Comparison of ENCODE assay signal across 20 cellular contexts in the genomic region with DNA sequence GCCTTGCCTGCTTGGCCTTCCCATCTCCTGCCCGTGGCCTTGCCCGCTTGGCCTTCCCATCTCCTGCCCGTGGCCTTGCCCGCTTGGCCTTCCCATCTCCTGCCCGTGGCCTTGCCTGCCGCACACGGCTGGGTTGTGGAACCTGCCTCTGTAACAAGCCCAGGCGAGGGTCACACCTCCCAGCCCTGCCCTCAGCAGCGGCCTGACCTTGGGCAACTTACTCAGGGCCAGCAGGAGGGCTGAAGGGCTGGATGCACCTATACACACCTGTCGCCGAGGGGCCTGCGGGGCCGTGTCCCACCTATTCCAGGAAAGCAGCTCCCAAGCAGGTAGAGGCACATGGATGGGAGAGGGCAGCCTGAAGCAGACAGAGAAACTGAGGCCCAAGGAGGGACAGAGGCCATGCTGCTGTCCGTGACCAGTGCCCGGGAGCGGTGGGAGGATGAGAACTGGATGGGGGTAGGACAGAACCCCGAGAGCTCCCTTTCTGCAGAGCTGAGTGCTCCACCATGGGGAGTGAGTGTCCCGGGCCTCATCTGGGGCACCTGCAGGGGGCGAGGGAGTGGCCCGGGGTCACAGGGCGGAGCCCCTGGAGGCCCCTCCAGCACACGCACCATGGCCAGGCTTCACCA.
A peak's percentile ranks its signal among the peaks of the same experiment; 100 is the strongest.
DNase-seq lines count a peak whose midpoint lies in the region; ATAC-seq, FAIRE-seq and TF ChIP-seq lines count a peak whose summit lies in the region.
"Had no signal": no experiment of that assay in that cellular context is flagged by ENCODE, and none has a peak within 500 bp of the region (broad histone marks: within the 10 kb centered on the region; RNA-seq: fewer than 3 reads in every experiment).

No MANE protein-coding gene starts in this region.

- peak; percentile 22 for ATAC-seq in esophagus mucosa
- ATAC-seq: GM23338, HCT116 had no signal

- no peak for TF ChIP-seq EP300 in sigmoid colon (IDR thresholded peaks at IDR 0.05)

- no peak overlapping the region for H3K9ac ChIP-seq in kidney (ENCODE audit: low read length in 2 of 2)

- TF ChIP-seq POLR2A in sigmoid colon (IDR thresholded peaks at IDR 0.05), result no peak

- no peak for FAIRE-seq in kidney (lab: Jason Lieb, UNC)
- FAIRE-seq: D721Med, GM12891, GM19239, K562 had no signal

- H3K36me3 ChIP-seq in HEK293 (ENCODE audit: control insufficient read depth in 2 of 2, insufficient read depth in 1 of 2, low read length in 2 of 2) (no peaks in the 10 kb centered on the region), kidney (ENCODE audit: control insufficient read depth in 1 of 2, insufficient read depth in 2 of 2, low read length in 2 of 2) (no peaks in the 10 kb centered on the region), sigmoid colon (no peaks in the 10 kb centered on the region)

- TF ChIP-seq CTCF in HEK293 (tag by site-specific recombination; IDR thresholded peaks at IDR 0.05), result no peak
- TF ChIP-seq CTCF in kidney (IDR thresholded peaks at IDR 0.05; ENCODE audit: borderline replicate concordance, extremely low read depth, insufficient read depth), result no peak
- TF ChIP-seq CTCF in sigmoid colon (IDR thresholded peaks at IDR 0.05), result no peak

- peak; percentile 64 for DNase-seq in kidney
- DNase-seq in sigmoid colon, result peak; percentile 57
- no peak for DNase-seq in NCI-H146 (lab: John Stamatoyannopoulos, UW)
- DNase-seq in HPDE6-E6E7 (ENCODE audit: extremely low spot score), result no peak
- DNase-seq in globus pallidus (ENCODE audit: low spot score), result no peak
- DNase-seq: C1 segment of cervical spinal cord, MV-4-11, NCI-H187 treated with DMSO at 0.1 percent for 48 hours, NCI-H2227 treated with DMSO at 0.1 percent for 48 hours, NCI-H510A treated with DMSO at 0.1 percent for 48 hours, NCI-H82, OCI-M1 had no signal

- H3K4me3 ChIP-seq in HEK293 (ENCODE audit: low read depth, low read length), result no peak overlapping the region
- no peak overlapping the region for H3K4me3 ChIP-seq in kidney (ENCODE audit: low read length in 2 of 2)
- no peak overlapping the region for H3K4me3 ChIP-seq in sigmoid colon
- H3K4me3 ChIP-seq: GM23338, K562 had no signal

- intact Hi-C loops in kidney (cut with DNase I) (no loop called here), sigmoid colon (cut with DNase I) (no loop called here)

- POLR2A ChIA-PET in HEK293 (lab: Yijun Ruan, JAX), result no interaction called here

- no peaks in the 10 kb centered on the region for H3K9me3 ChIP-seq in HEK293 (ENCODE audit: control insufficient read depth, insufficient read depth, low read depth, low read length)
- H3K9me3 ChIP-seq in kidney (ENCODE audit: control insufficient read depth in 1 of 2, low read length in 2 of 2), result no peaks in the 10 kb centered on the region
- no peaks in the 10 kb centered on the region for H3K9me3 ChIP-seq in sigmoid colon

- H3K27ac ChIP-seq in HEK293 (ENCODE audit: extremely low read depth, low read depth, low read length) (no peak overlapping the region), kidney (ENCODE audit: low read depth in 2 of 2, low read length in 2 of 2) (no peak overlapping the region), sigmoid colon (no peak overlapping the region)

- WGBS in sigmoid colon, 2 donors, result 85 to 87% methylated on average over 22 of the region's 22 CpGs

- H3K4me1 ChIP-seq in HEK293 (ENCODE audit: control insufficient read depth, insufficient read depth, low read length), result no peaks in the 10 kb centered on the region
- peaks cover 0 to 2% of the 10 kb centered on the region in 2 donors for H3K4me1 ChIP-seq in kidney (ENCODE audit: control insufficient read depth in 1 of 2, insufficient read depth in 1 of 2, low read depth in 1 of 2, low read length in 2 of 2)
- peaks cover 0 to 12% (median 0%) of the 10 kb centered on the region in 4 donors for H3K4me1 ChIP-seq in sigmoid colon

- CTCF ChIA-PET in HEK293 (lab: Yijun Ruan, JAX), result no interaction called here

- no peaks in the 10 kb centered on the region for H3K27me3 ChIP-seq in sigmoid colon

TF ChIP-seq in HEK293, 187 proteins besides CTCF, POLR2A, EP300 and RAD21:
- TF ChIP-seq SCRT2 (tag by site-specific recombination; IDR thresholded peaks at IDR 0.05) (peak; percentile 38; the same call in 1 of the 2 replicates), PRDM6 (tag by site-specific recombination; IDR thresholded peaks at IDR 0.05) (no peak)

Comparison
In these comparisons a context has a peak if more than half of its experiments do, and no peak if none do; other contexts are left out.
1. DNase-seq: peak in kidney (single experiment) and sigmoid colon (single experiment); none in NCI-H146 (single experiment), HPDE6-E6E7 (single experiment) and globus pallidus (single experiment).